Comparison of ENCODE assay signal across 7 cellular contexts in genomic region chr11:31697049-31697448, GRCh38.
ATAC-seq lines count a peak whose summit lies in the region.

No MANE protein-coding gene starts in this region.

- ATAC-seq in GM18511 (IDR thresholded peaks at IDR 0.05; ENCODE audit: unreplicated experiment) = peak; percentile 99
- peak; percentile 71 for ATAC-seq in GM19043 (IDR thresholded peaks at IDR 0.05; ENCODE audit: low read depth, unreplicated experiment)
- ATAC-seq in GM21367 (IDR thresholded peaks at IDR 0.05; ENCODE audit: unreplicated experiment) = peak; percentile 99
- peak; percentile 96 for ATAC-seq in GM21786 (IDR thresholded peaks at IDR 0.05; ENCODE audit: unreplicated experiment)
- peak; percentile 97 for ATAC-seq in HG02884 (IDR thresholded peaks at IDR 0.05; ENCODE audit: unreplicated experiment)
- ATAC-seq in HG03139 (IDR thresholded peaks at IDR 0.05; ENCODE audit: unreplicated experiment) = peak; percentile 70
- peak; percentile 75 for ATAC-seq in HG03558 (IDR thresholded peaks at IDR 0.05; ENCODE audit: extremely low read depth, unreplicated experiment)

Comparison
In these comparisons a context has a peak if more than half of its experiments do, and no peak if none do; other contexts are left out.
1. Peak in every context shown above with its lines: ATAC-seq.